In the genomic region with DNA sequence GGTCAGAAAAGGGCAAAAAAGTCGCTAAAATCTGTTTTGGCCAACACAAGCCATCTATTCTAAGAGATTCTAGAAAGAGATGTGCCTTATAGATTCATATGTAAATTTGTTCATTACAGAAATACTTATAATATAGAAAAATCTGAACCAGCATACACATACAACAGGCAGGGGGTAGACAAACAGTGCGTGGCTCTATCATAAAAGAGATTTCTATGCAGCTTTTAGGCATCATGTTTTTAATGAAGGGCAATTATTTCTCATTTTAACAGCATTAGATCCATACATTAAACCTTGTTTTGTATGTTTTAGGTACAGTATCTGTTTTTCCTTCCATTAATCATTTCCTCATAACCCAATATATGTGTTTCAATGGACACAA, we compare ENCODE assay signal across 1 cellular context.
TF ChIP-seq lines count a peak whose summit lies in the region.

No MANE protein-coding gene starts in this region.

TF ChIP-seq in WTC11, 78 proteins besides CTCF, POLR2A, EP300 and RAD21 (continued from another document):
- TF ChIP-seq, protein P1, sequence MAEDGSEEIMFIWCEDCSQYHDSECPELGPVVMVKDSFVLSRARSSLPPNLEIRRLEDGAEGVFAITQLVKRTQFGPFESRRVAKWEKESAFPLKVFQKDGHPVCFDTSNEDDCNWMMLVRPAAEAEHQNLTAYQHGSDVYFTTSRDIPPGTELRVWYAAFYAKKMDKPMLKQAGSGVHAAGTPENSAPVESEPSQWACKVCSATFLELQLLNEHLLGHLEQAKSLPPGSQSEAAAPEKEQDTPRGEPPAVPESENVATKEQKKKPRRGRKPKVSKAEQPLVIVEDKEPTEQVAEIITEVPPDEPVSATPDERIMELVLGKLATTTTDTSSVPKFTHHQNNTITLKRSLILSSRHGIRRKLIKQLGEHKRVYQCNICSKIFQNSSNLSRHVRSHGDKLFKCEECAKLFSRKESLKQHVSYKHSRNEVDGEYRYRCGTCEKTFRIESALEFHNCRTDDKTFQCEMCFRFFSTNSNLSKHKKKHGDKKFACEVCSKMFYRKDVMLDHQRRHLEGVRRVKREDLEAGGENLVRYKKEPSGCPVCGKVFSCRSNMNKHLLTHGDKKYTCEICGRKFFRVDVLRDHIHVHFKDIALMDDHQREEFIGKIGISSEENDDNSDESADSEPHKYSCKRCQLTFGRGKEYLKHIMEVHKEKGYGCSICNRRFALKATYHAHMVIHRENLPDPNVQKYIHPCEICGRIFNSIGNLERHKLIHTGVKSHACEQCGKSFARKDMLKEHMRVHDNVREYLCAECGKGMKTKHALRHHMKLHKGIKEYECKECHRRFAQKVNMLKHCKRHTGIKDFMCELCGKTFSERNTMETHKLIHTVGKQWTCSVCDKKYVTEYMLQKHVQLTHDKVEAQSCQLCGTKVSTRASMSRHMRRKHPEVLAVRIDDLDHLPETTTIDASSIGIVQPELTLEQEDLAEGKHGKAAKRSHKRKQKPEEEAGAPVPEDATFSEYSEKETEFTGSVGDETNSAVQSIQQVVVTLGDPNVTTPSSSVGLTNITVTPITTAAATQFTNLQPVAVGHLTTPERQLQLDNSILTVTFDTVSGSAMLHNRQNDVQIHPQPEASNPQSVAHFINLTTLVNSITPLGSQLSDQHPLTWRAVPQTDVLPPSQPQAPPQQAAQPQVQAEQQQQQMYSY (CRISPR knock-in tag; IDR thresholded peaks at IDR 0.05) = no peak
- TF ChIP-seq ZBTB21 (CRISPR knock-in tag; IDR thresholded peaks at IDR 0.05; ENCODE audit: borderline replicate concordance) (no peak), CBFB (CRISPR knock-in tag; IDR thresholded peaks at IDR 0.05; ENCODE audit: low read depth) (no peak), CDX4 (CRISPR knock-in tag; IDR thresholded peaks at IDR 0.05; ENCODE audit: borderline replicate concordance) (no peak), FOXK1 (CRISPR knock-in tag; IDR thresholded peaks at IDR 0.05) (no peak), ESRRA (CRISPR knock-in tag; IDR thresholded peaks at IDR 0.05; ENCODE audit: borderline replicate concordance) (no peak), ZNF512 (CRISPR knock-in tag; IDR thresholded peaks at IDR 0.05; ENCODE audit: borderline replicate concordance) (no peak), TEAD4 (CRISPR knock-in tag; IDR thresholded peaks at IDR 0.05) (no peak), JUN (CRISPR knock-in tag; IDR thresholded peaks at IDR 0.05) (no peak)
- TF ChIP-seq, protein P2, sequence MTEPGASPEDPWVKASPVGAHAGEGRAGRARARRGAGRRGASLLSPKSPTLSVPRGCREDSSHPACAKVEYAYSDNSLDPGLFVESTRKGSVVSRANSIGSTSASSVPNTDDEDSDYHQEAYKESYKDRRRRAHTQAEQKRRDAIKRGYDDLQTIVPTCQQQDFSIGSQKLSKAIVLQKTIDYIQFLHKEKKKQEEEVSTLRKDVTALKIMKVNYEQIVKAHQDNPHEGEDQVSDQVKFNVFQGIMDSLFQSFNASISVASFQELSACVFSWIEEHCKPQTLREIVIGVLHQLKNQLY (CRISPR knock-in tag; IDR thresholded peaks at IDR 0.05) = no peak
